ENCODE assay signal across 8 cellular contexts in the genomic region with DNA sequence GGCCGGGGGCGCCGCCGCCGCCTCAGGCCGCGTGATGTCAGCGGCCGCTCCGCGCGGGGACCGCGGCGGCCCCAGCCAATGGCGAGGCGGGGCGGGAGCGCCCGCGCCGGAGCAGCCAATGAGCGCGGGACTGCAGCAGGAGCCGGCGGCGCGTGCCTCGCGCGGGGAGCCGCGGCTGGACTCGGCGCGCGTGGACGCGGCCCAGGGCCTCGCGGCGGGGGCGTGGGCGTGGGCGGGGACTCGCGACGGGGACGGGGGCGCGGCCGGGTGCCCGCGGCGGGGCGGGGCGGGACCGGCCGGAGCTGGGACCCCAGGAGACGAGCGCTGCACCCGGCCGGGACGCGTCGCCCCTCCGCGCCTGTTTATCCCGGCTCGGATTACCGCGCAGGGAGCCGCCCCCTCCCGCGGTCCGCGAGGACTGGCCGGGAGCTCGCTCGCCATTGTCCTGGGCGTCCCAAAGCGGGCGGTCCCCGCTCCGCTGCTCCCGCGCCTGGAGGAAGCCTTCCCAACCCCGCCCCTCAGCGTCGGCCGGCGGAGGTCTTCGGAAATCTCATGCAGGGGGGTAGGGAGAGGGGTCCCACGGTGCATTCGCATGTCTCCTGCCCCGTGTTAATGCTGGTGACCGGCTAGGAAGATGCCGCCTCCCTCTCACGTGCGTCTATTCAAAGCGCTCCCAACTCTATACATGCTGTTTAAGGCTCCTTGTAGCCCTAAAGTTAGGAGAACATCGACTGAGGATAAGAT. TPM values are rescaled to one million over a fixed set of nuclear protein-coding genes. Genes with fewer than 3 reads are reported as not detected.
A peak's percentile ranks its signal among the peaks of the same experiment; 100 is the strongest.
DNase-seq lines count a peak whose midpoint lies in the region; ATAC-seq and TF ChIP-seq lines count a peak whose summit lies in the region.

A gene (minus strand): TSS at position 33 of the 744 bp plus-strand sequence. CDS start 253 bp downstream, outside the sequence.

- peak within 1 kb of the TSS; percentile 47 for H3K27ac Mint-ChIP-seq in activated T-helper 17 cell treated with anti-CD3 and anti-CD28 coated beads, Interleukin-2, amount 50 U/mL, for 72 hours
- H3K27ac Mint-ChIP-seq in naive thymus-derived CD8-positive, alpha-beta T cell: peak within 1 kb of the TSS; percentile 84 to 97 (median 94)

- H3K27me3 Mint-ChIP-seq in activated T-helper 17 cell treated with anti-CD3 and anti-CD28 coated beads, Interleukin-2, amount 50 U/mL, for 72 hours: no peaks in the 10 kb centered on the region
- peaks cover 0 to 9% (median 0%) of the 10 kb centered on the region in 5 donors for H3K27me3 Mint-ChIP-seq in naive thymus-derived CD8-positive, alpha-beta T cell

- DNase-seq in NOMO-1 (lab: John Stamatoyannopoulos, UW; ENCODE audit: unreplicated experiment in 2 of 2) (peak; percentile 19 to 30), fibroblast of pulmonary artery (ENCODE audit: low read depth) (peak; percentile 33), thoracic aorta (ENCODE audit: low spot score) (no peak), OCI-M2 (lab: John Stamatoyannopoulos, UW; ENCODE audit: unreplicated experiment) (no peak)
- peak; percentile 55 to 81 (median 67) for DNase-seq in naive thymus-derived CD8-positive, alpha-beta T cell

- no peaks in the 10 kb centered on the region for H3K9me3 ChIP-seq in thoracic aorta

- POLR2A ChIA-PET in naive thymus-derived CD8-positive, alpha-beta T cell (lab: Charles Lee): interaction anchor here (0.7 to 31.3 kb wide), 10 partner anchors 20 to 113 kb away, joined by 3 to 923 read pairs (median 4); a partner anchor contains a TSS

- peak; percentile 42 for TF ChIP-seq POLR2A in GM15510 (IDR thresholded peaks at IDR 0.05; ENCODE audit: borderline replicate concordance, extremely low read depth, insufficient read length)

- H3K4me3 Mint-ChIP-seq in activated T-helper 17 cell treated with anti-CD3 and anti-CD28 coated beads, Interleukin-2, amount 50 U/mL, for 72 hours: peak within 1 kb of the TSS; percentile 88
- H3K4me3 Mint-ChIP-seq in naive thymus-derived CD8-positive, alpha-beta T cell: peak within 1 kb of the TSS; percentile 86 to 96 (median 92)

- no peaks in the 10 kb centered on the region for H3K36me3 ChIP-seq in thoracic aorta

- H3K4me1 ChIP-seq in thoracic aorta (ENCODE audit: control insufficient read depth in 1 of 2, low read depth in 2 of 2): peaks cover 9 to 18% of the 10 kb centered on the region in 2 donors

- no peak for TF ChIP-seq CTCF in fibroblast of pulmonary artery (IDR thresholded peaks at IDR 0.05; ENCODE audit: low read length, missing control alignments)
- no peak for TF ChIP-seq CTCF in thoracic aorta (IDR thresholded peaks at IDR 0.05)

- no peaks in the 10 kb centered on the region for H3K27me3 ChIP-seq in thoracic aorta (replicated peaks; ENCODE audit: insufficient read depth)

- peaks cover 10% of the 10 kb centered on the region for H3K4me1 Mint-ChIP-seq in activated T-helper 17 cell treated with anti-CD3 and anti-CD28 coated beads, Interleukin-2, amount 50 U/mL, for 72 hours
- H3K4me1 Mint-ChIP-seq in naive thymus-derived CD8-positive, alpha-beta T cell: peaks cover 27 to 65% (median 58%) of the 10 kb centered on the region in 4 donors

- no peak within 1 kb of the TSS for H3K27ac ChIP-seq in thoracic aorta

- H3K9me3 Mint-ChIP-seq in activated T-helper 17 cell treated with anti-CD3 and anti-CD28 coated beads, Interleukin-2, amount 50 U/mL, for 72 hours: no peaks in the 10 kb centered on the region
- no peaks in the 10 kb centered on the region for H3K9me3 Mint-ChIP-seq in naive thymus-derived CD8-positive, alpha-beta T cell

- H3K36me3 Mint-ChIP-seq in activated T-helper 17 cell treated with anti-CD3 and anti-CD28 coated beads, Interleukin-2, amount 50 U/mL, for 72 hours (ENCODE audit: low read depth): peaks cover 5% of the 10 kb centered on the region
- H3K36me3 Mint-ChIP-seq in naive thymus-derived CD8-positive, alpha-beta T cell: peaks cover 0 to 2% (median 0%) of the 10 kb centered on the region in 3 donors

- peak within 1 kb of the TSS; percentile 55 for H3K4me3 ChIP-seq in fibroblast of pulmonary artery (replicated peaks; ENCODE audit: low read depth, low read length)
- peak within 1 kb of the TSS; percentile 83 for H3K4me3 ChIP-seq in thoracic aorta

- ATAC-seq in HG02970 (IDR thresholded peaks at IDR 0.05; ENCODE audit: low FRiP score, unreplicated experiment) (peak; percentile 68), thoracic aorta (ENCODE audit: insufficient number of reproducible peaks, low FRiP score, low read depth) (peak; percentile 58)
- peak; percentile 95 for ATAC-seq in activated T-helper 17 cell treated with anti-CD3 and anti-CD28 coated beads, Interleukin-2, amount 50 U/mL, for 72 hours (replicated peaks)
- peak; percentile 87 to 90 for ATAC-seq in naive thymus-derived CD8-positive, alpha-beta T cell

RNA-seq across cellular contexts. Expression of the gene that starts here (rescaled TPM):
- 10 to 100 TPM; 15.5 to 17.4 TPM for total RNA-seq in activated T-helper 17 cell treated with anti-CD3 and anti-CD28 coated beads, Interleukin-2, amount 50 U/mL, for 72 hours
- 10 to 100 TPM; 46.1 to 46.4 TPM for total RNA-seq in naive thymus-derived CD8-positive, alpha-beta T cell
- polyA plus RNA-seq in naive thymus-derived CD8-positive, alpha-beta T cell: 10 to 100 TPM in 2 of 3 donors, 1 to 10 TPM in 1; 4.9 to 29.4 (median 10.5) TPM
- total RNA-seq in thoracic aorta: 1 to 10 TPM in 1 of 2 donors, under 1 TPM in 1; 0.41 to 1.9 TPM

Comparison
In these comparisons a context has a peak if more than half of its experiments do, and no peak if none do; other contexts are left out.
1. RNA of the gene that starts here (total RNA-seq): 46.1 to 46.4 TPM in naive thymus-derived CD8-positive, alpha-beta T cell and 15.5 to 17.4 TPM in activated T-helper 17 cell treated with anti-CD3 and anti-CD28 coated beads, Interleukin-2, amount 50 U/mL, for 72 hours; 0.41 to 1.9 TPM in thoracic aorta; every median in the first group is over 4 times any median in the second.
2. DNase-seq: peak in NOMO-1 (2 of 2), fibroblast of pulmonary artery (single experiment) and naive thymus-derived CD8-positive, alpha-beta T cell (10 of 10); none in thoracic aorta (single experiment) and OCI-M2 (single experiment).
3. Peak in every context shown above with its lines, with median percentiles within 50 percentile points of each other: ATAC-seq.